In genomic region chr10:100482181-100482833, GRCh38 we compare ENCODE assay signal across 8 cellular contexts.
DNase-seq lines count a peak whose midpoint lies in the region; TF ChIP-seq lines count a peak whose summit lies in the region.

No MANE protein-coding gene starts in this region.

- peaks cover 60% of the 10 kb centered on the region for H3K27me3 Mint-ChIP-seq in dendritic cell treated with granulocyte-macrophage colony-stimulating factor and Interleukin-4, amounts not matched to agents 40 ng/mL and 50 ng/mL, for 4 days

- peaks cover 18% of the 10 kb centered on the region for H3K36me3 Mint-ChIP-seq in dendritic cell treated with granulocyte-macrophage colony-stimulating factor and Interleukin-4, amounts not matched to agents 40 ng/mL and 50 ng/mL, for 4 days (ENCODE audit: low read depth)

- no peaks in the 10 kb centered on the region for H3K9me3 Mint-ChIP-seq in dendritic cell treated with granulocyte-macrophage colony-stimulating factor and Interleukin-4, amounts not matched to agents 40 ng/mL and 50 ng/mL, for 4 days

- intact Hi-C loops in dendritic cell treated with granulocyte-macrophage colony-stimulating factor and Interleukin-4, amounts not matched to agents 40 ng/mL and 50 ng/mL, for 4 days (cut with micrococcal nuclease), result no loop called here

- TF ChIP-seq CTCF in HFF-Myc (IDR thresholded peaks at IDR 0.05; ENCODE audit: low read depth, low read length, missing control alignments), result peak; percentile 91

- H3K4me1 Mint-ChIP-seq in dendritic cell treated with granulocyte-macrophage colony-stimulating factor and Interleukin-4, amounts not matched to agents 40 ng/mL and 50 ng/mL, for 4 days (ENCODE audit: low read depth), result peaks cover 25% of the 10 kb centered on the region

- H3K4me3 Mint-ChIP-seq in dendritic cell treated with granulocyte-macrophage colony-stimulating factor and Interleukin-4, amounts not matched to agents 40 ng/mL and 50 ng/mL, for 4 days, result peak overlapping the region; percentile 70

- H3K27ac Mint-ChIP-seq in dendritic cell treated with granulocyte-macrophage colony-stimulating factor and Interleukin-4, amounts not matched to agents 40 ng/mL and 50 ng/mL, for 4 days, result peak overlapping the region; percentile 55

- DNase-seq in DMS153 (lab: John Stamatoyannopoulos, UW) (peak; percentile 64), HFF-Myc (ENCODE audit: extremely low read depth, low read depth) (peak; percentile 25), NCI-H345 treated with DMSO at 0.1 percent for 48 hours (lab: John Stamatoyannopoulos, UW; ENCODE audit: unreplicated experiment) (peak; percentile 22), left kidney (ENCODE audit: low read depth, low spot score) (peak; percentile 94)
- DNase-seq in activated CD4-positive, alpha-beta T cell treated with anti-CD3 and anti-CD28 coated beads, Interleukin-2, amount 50 U/mL, for 1 hour, result peak; percentile 67
- DNase-seq in stimulated activated CD4-positive, alpha-beta T cell treated with anti-CD3 and anti-CD28 coated beads, Interleukin-15, amount 100 ng/mL, for 48 hours (ENCODE audit: low read depth in 2 of 2), result peak; percentile 35 to 52
- DNase-seq in NK-92 treated with Interleukin-12 subunit alpha and Interleukin-12 subunit beta, amount 100 ng/mL, for 24 hours (lab: John Stamatoyannopoulos, UW), result no peak

- peak overlapping the region; percentile 32 for H3K4me3 ChIP-seq in HFF-Myc (replicated peaks; ENCODE audit: low read depth, low read length)
